8 cellular contexts compared by ENCODE assay signal in the genomic region with DNA sequence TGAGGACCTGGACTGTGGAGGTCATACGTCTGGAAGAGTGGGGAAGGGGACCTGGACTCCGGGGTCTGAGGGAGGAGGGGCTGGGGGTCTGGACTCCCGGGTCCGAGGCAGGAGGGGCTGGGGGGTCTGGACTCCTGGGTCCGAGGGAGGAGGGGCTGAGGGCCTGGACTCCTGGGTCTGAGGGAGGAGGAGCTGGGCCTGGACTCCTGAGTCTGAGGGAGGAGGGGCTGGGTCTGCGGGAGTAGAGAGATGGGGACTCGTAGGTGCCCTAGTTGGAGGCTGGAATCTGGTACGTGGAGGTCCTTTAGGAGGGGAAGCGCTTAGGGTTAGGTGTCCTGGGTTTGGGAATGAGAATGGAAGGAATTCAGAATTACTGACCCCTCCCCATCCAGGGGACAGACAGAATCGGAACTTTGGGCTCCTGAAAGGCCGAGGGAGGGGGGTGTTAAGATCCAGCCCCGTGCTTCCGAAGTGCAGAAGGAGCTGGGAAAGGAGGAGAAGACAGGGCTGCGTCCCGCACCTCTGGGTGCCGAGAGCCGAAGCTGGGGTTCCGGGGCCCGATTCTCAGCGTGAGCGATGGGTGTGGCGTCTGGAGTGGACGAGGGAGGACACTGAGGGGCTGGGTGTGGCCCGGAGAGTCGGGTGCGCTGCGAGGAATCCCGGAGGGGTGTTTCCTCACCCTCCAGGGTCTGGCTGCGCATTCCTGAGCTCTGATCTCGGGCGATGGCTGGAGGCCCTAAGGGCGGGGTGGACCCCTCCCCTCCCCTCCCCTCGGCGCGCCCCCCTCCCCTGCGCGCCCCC. TPM values are rescaled to one million over a fixed set of nuclear protein-coding genes. Genes with fewer than 3 reads are reported as not detected.
DNase-seq lines count a peak whose midpoint lies in the region; FAIRE-seq and TF ChIP-seq lines count a peak whose summit lies in the region.

No MANE protein-coding gene starts in this region.

- H3K27me3 ChIP-seq in HAP-1 (ENCODE audit: low read depth) (no peaks in the 10 kb centered on the region), mesenchymal stem cell (ENCODE audit: control insufficient read depth in 1 of 2, insufficient read depth in 1 of 2, low read length in 2 of 2) (no peaks in the 10 kb centered on the region)
- H3K27me3 ChIP-seq in effector memory CD4-positive, alpha-beta T cell (replicated peaks; ENCODE audit: control insufficient read depth, insufficient read depth, low read length, poor library complexity, severe bottlenecking): no peaks in the 10 kb centered on the region

- TF ChIP-seq POLR2A in GM12892 (IDR thresholded peaks at IDR 0.05; ENCODE audit: low read depth, low read length): no peak

- H3K4me3 ChIP-seq in HAP-1 (peak overlapping the region; percentile 55), WI38 (ENCODE audit: low read depth, low read length) (peak overlapping the region; percentile 98), mesenchymal stem cell (ENCODE audit: insufficient read depth in 1 of 2, low read depth in 1 of 2, low read length in 2 of 2) (peak overlapping the region; percentile 73 to 88)
- H3K4me3 ChIP-seq in effector memory CD4-positive, alpha-beta T cell (ENCODE audit: insufficient read depth, low read depth, low read length, poor library complexity, severe bottlenecking): peak overlapping the region; percentile 94

- H2BK15ac ChIP-seq in mesenchymal stem cell (ENCODE audit: low read depth, poor library complexity, severe bottlenecking): peak overlapping the region; percentile 87

- H4K8ac ChIP-seq in mesenchymal stem cell (ENCODE audit: low read length): peak overlapping the region; percentile 94

- H3K14ac ChIP-seq in mesenchymal stem cell (ENCODE audit: low read length in 2 of 2): peak overlapping the region in 1 of 2 experiments; percentile 88

- peak overlapping the region in 1 of 2 experiments; percentile 71 for H2BK12ac ChIP-seq in mesenchymal stem cell (ENCODE audit: low read length in 2 of 2)

- DNase-seq in 8988T (peak; percentile 58), HAP-1 (ENCODE audit: low spot score in 2 of 2) (peak in 1 of 2 experiments; percentile 75), mesenchymal stem cell (peak; percentile 76), DMS153 (lab: John Stamatoyannopoulos, UW) (no peak), GM12892 (ENCODE audit: insufficient read length) (no peak)
- peak in 2 of 3 donors; percentile 42 to 50 for DNase-seq in effector memory CD4-positive, alpha-beta T cell

- H3K9ac ChIP-seq in mesenchymal stem cell (ENCODE audit: low read length): peak overlapping the region; percentile 98

- in situ Hi-C loops in HAP-1 (cut with MboI; ENCODE audit: low sequenced_read_pairs): no loop called here

- H3K9me3 ChIP-seq in HAP-1: no peaks in the 10 kb centered on the region
- no peaks in the 10 kb centered on the region for H3K9me3 ChIP-seq in effector memory CD4-positive, alpha-beta T cell (ENCODE audit: control insufficient read depth, low read length)
- no peaks in the 10 kb centered on the region for H3K9me3 ChIP-seq in mesenchymal stem cell (ENCODE audit: control insufficient read depth, low read length)

- peak overlapping the region; percentile 88 for H2BK120ac ChIP-seq in mesenchymal stem cell (ENCODE audit: low read depth, low read length)

- no peak overlapping the region for H2BK5ac ChIP-seq in mesenchymal stem cell (ENCODE audit: low read depth, low read length, poor library complexity, severe bottlenecking)

- peak overlapping the region; percentile 50 for H3K4me2 ChIP-seq in mesenchymal stem cell (ENCODE audit: low read length, poor library complexity, severe bottlenecking)

- peak overlapping the region; percentile 99 for H4K91ac ChIP-seq in mesenchymal stem cell (ENCODE audit: low read length)

- under 1% methylated on average over 20 of the region's 37 CpGs for WGBS in mesenchymal stem cell

- no peak overlapping the region for H2AFZ ChIP-seq in mesenchymal stem cell (ENCODE audit: low read depth, low read length)

- peak overlapping the region; percentile 99 for H3K27ac ChIP-seq in effector memory CD4-positive, alpha-beta T cell (ENCODE audit: insufficient read depth, low read length, poor library complexity, severe bottlenecking)
- H3K27ac ChIP-seq in mesenchymal stem cell (ENCODE audit: low read length, poor library complexity, severe bottlenecking): peak overlapping the region; percentile 59
- peak overlapping the region; percentile 64 for H3K27ac ChIP-seq in temporal lobe (ENCODE audit: low read depth, low read length)

- H3K79me1 ChIP-seq in mesenchymal stem cell (replicated peaks; ENCODE audit: low read length, poor library complexity, severe bottlenecking): peaks cover 7% of the 10 kb centered on the region

- H3K4ac ChIP-seq in mesenchymal stem cell (ENCODE audit: low read depth in 1 of 2, low read length in 2 of 2): peak overlapping the region; percentile 35 to 94

- H3K18ac ChIP-seq in mesenchymal stem cell (ENCODE audit: low read depth in 1 of 2, low read length in 2 of 2): peak overlapping the region; percentile 2 to 99

- H3K23ac ChIP-seq in mesenchymal stem cell (ENCODE audit: low read length in 2 of 2): peak overlapping the region in 1 of 2 experiments; percentile 36

- no peak overlapping the region for H2AK5ac ChIP-seq in mesenchymal stem cell (ENCODE audit: low read length, severe bottlenecking)

- H3K36me3 ChIP-seq in HAP-1 (replicated peaks) (no peaks in the 10 kb centered on the region; the same call in 1 of the 2 replicates), mesenchymal stem cell (ENCODE audit: control insufficient read depth in 1 of 2, insufficient read depth in 2 of 2, low read depth in 1 of 2, low read length in 2 of 2) (peaks cover 8 to 13% of the 10 kb centered on the region in 2 experiments)
- peaks cover 1% of the 10 kb centered on the region for H3K36me3 ChIP-seq in effector memory CD4-positive, alpha-beta T cell (ENCODE audit: control insufficient read depth, insufficient read depth, low read length)

- FAIRE-seq in GM12892 (lab: Jason Lieb, UNC): no peak

- TF ChIP-seq CTCF in WI38 (IDR thresholded peaks at IDR 0.05; ENCODE audit: low read depth, low read length): no peak

- H3K4me1 ChIP-seq in HAP-1 (peaks cover 3% of the 10 kb centered on the region), mesenchymal stem cell (ENCODE audit: control insufficient read depth, insufficient read depth, low read depth, low read length) (peaks cover 20% of the 10 kb centered on the region)
- H3K4me1 ChIP-seq in effector memory CD4-positive, alpha-beta T cell (ENCODE audit: control insufficient read depth, insufficient read depth, low read length, poor library complexity, severe bottlenecking): peaks cover 33% of the 10 kb centered on the region

RNA-seq across cellular contexts. Expression of gene MYADM, which starts 0.6 kb away (rescaled TPM):
- polyA plus RNA-seq in mesenchymal stem cell (2013, experiment 1 of 2): 318 TPM
- 307 TPM for polyA plus RNA-seq in mesenchymal stem cell (2013, experiment 2 of 2)
- total RNA-seq in temporal lobe: 3.9 TPM
- polyA plus RNA-seq in GM12892 (2012; ENCODE audit: missing spikeins): 2.1 TPM

RNA-seq across cellular contexts. Expression of gene PRKCG, which starts 13.7 kb away (rescaled TPM):
- 0.03 TPM for polyA plus RNA-seq in mesenchymal stem cell (2013, experiment 1 of 2)
- 0.05 TPM for polyA plus RNA-seq in mesenchymal stem cell (2013, experiment 2 of 2)
- 2.0 TPM for total RNA-seq in temporal lobe
- polyA plus RNA-seq in GM12892 (2012; ENCODE audit: missing spikeins): not detected

RNA-seq across cellular contexts. Expression of gene CACNG7, which starts 40.8 kb away (rescaled TPM):
- 0.03 TPM for polyA plus RNA-seq in mesenchymal stem cell (2013, experiment 1 of 2)
- 0.03 TPM for polyA plus RNA-seq in mesenchymal stem cell (2013, experiment 2 of 2)
- total RNA-seq in temporal lobe: 12.0 TPM
- polyA plus RNA-seq in GM12892 (2012; ENCODE audit: missing spikeins): not detected

RNA-seq across cellular contexts. Expression of gene NLRP12, which starts 44.2 kb away (rescaled TPM):
- not detected for polyA plus RNA-seq in mesenchymal stem cell (2013, experiment 1 of 2)
- polyA plus RNA-seq in mesenchymal stem cell (2013, experiment 2 of 2): not detected
- total RNA-seq in temporal lobe: 0.25 TPM
- polyA plus RNA-seq in GM12892 (2012; ENCODE audit: missing spikeins): not detected

Comparison
In these comparisons a context has a peak if more than half of its experiments do, and no peak if none do; other contexts are left out.
1. DNase-seq: peak in 8988T (single experiment), effector memory CD4-positive, alpha-beta T cell (2 of 3) and mesenchymal stem cell (single experiment); none in DMS153 (single experiment) and GM12892 (single experiment).
2. Peak in every context shown above with its lines, with median percentiles within 50 percentile points of each other: H3K4me3 ChIP-seq and H3K27ac ChIP-seq.